Comparison of ENCODE assay signal across 1 cellular context in the genomic region with DNA sequence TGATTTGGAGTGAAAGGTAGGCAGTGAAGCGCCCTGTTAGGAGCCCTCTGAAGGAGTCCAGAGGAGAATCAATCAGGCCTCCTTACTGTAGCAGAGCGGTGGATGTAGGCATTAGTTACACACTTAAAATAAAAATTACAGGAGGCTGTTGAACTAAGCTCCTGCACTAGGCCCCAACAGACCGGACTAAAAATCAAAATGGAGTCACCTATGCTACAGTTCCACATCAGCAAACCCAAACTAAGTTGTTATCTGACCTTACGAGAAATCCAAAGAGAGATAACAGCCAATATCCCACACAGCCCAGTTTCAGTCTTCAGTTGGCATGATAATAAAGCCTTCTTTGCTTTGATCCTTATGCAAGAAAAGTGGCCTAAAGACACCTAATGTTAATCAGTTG.
TF ChIP-seq lines count a peak whose summit lies in the region.

No MANE protein-coding gene starts in this region.

TF ChIP-seq in HepG2, 621 proteins besides CTCF, POLR2A, EP300 and RAD21:
- no peak for TF ChIP-seq NR2C2 (CRISPR knock-in tag; IDR thresholded peaks at IDR 0.05; ENCODE audit: borderline replicate concordance)
- no peak for TF ChIP-seq ZNF790 (CRISPR knock-in tag; IDR thresholded peaks at IDR 0.05; ENCODE audit: borderline replicate concordance)
- TF ChIP-seq ISX (CRISPR knock-in tag; conservative IDR thresholded peaks at IDR 0.05), result no peak
- no peak for TF ChIP-seq KDM1A (CRISPR knock-in tag; IDR thresholded peaks at IDR 0.05)
- TF ChIP-seq, protein P1, sequence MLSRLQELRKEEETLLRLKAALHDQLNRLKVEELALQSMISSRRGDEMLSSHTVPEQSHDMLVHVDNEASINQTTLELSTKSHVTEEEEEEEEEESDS (CRISPR knock-in tag; IDR thresholded peaks at IDR 0.05; ENCODE audit: borderline replicate concordance), result no peak
- no peak for TF ChIP-seq ZNF75D (CRISPR knock-in tag; IDR thresholded peaks at IDR 0.05; ENCODE audit: borderline replicate concordance)
- no peak for TF ChIP-seq JARID2 (CRISPR knock-in tag; IDR thresholded peaks at IDR 0.05; ENCODE audit: insufficient replicate concordance)
- TF ChIP-seq, protein P2, sequence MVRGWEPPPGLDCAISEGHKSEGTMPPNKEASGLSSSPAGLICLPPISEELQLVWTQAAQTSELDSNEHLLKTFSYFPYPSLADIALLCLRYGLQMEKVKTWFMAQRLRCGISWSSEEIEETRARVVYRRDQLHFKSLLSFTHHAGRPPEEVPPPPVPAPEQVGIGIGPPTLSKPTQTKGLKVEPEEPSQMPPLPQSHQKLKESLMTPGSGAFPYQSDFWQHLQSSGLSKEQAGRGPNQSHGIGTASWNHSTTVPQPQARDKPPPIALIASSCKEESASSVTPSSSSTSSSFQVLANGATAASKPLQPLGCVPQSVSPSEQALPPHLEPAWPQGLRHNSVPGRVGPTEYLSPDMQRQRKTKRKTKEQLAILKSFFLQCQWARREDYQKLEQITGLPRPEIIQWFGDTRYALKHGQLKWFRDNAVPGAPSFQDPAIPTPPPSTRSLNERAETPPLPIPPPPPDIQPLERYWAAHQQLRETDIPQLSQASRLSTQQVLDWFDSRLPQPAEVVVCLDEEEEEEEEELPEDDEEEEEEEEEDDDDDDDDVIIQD (CRISPR knock-in tag; IDR thresholded peaks at IDR 0.05; ENCODE audit: low read depth), result no peak
- no peak for TF ChIP-seq ZFP62 (CRISPR knock-in tag; IDR thresholded peaks at IDR 0.05)
- TF ChIP-seq MYC (CRISPR knock-in tag; IDR thresholded peaks at IDR 0.05; ENCODE audit: borderline replicate concordance), result no peak
- TF ChIP-seq, protein P3, sequence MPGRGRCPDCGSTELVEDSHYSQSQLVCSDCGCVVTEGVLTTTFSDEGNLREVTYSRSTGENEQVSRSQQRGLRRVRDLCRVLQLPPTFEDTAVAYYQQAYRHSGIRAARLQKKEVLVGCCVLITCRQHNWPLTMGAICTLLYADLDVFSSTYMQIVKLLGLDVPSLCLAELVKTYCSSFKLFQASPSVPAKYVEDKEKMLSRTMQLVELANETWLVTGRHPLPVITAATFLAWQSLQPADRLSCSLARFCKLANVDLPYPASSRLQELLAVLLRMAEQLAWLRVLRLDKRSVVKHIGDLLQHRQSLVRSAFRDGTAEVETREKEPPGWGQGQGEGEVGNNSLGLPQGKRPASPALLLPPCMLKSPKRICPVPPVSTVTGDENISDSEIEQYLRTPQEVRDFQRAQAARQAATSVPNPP (CRISPR knock-in tag; IDR thresholded peaks at IDR 0.05), result no peak
- TF ChIP-seq FIP1L1 (IDR thresholded peaks at IDR 0.05; ENCODE audit: borderline replicate concordance, insufficient read depth, low read depth, low read length), result no peak
- no peak for TF ChIP-seq ZBTB38 (CRISPR knock-in tag; IDR thresholded peaks at IDR 0.05)
